Comparison of ENCODE assay signal across 21 cellular contexts in the genomic region with DNA sequence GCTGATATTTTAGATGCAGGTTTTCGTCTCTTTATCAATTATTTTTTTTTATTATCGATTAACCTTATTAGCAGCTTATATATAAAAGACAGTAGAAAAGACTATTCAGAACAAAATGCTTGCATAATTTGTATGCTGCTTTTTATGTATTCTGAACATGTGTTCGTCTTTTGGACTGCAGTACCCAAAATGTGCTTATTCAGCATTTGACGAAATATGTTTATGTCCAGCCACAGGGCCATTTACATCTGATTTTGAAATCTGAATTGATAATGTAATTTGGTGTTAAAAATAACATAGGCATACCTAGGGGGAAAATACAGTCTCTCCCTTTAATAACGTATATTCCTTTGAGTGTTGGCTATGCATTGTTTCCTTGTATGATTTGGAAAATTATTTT.
"Had no signal": no experiment of that assay in that cellular context is flagged by ENCODE, and none has a peak within 500 bp of the region (broad histone marks: within the 10 kb centered on the region; RNA-seq: fewer than 3 reads in every experiment).

No MANE protein-coding gene starts in this region.

- H3K27me3 ChIP-seq: colonic mucosa, esophagus muscularis mucosa, foreskin keratinocyte, gastroesophageal sphincter, heart left ventricle, hepatocyte, left lung had no signal

- H3K4me3 ChIP-seq: colonic mucosa, esophagus muscularis mucosa, gastroesophageal sphincter, heart left ventricle, hepatocyte, left lung, lower lobe of right lung had no signal

- H3K36me3 ChIP-seq: colonic mucosa, esophagus muscularis mucosa, gastroesophageal sphincter, heart left ventricle, left lung, lower lobe of right lung had no signal

- H3K79me2 ChIP-seq: hepatocyte had no signal

- H3K4me2 ChIP-seq: hepatocyte had no signal

- H3K4me1 ChIP-seq: colonic mucosa, esophagus muscularis mucosa, gastroesophageal sphincter, left lung, lower lobe of right lung had no signal

- H2AFZ ChIP-seq: hepatocyte had no signal

- ATAC-seq: foreskin keratinocyte; gastroesophageal sphincter; heart left ventricle; left cardiac atrium; left lung; left ventricle myocardium superior; lower lobe of right lung; naive thymus-derived CD4-positive, alpha-beta T cell had no signal

- FAIRE-seq: endothelial cell of umbilical vein, frontal cortex, keratinocyte had no signal

- H3K27ac ChIP-seq: colonic mucosa, esophagus muscularis mucosa, foreskin keratinocyte, gastroesophageal sphincter, heart left ventricle, hepatocyte, left lung, lower lobe of right lung had no signal

- H3K9me3 ChIP-seq: colonic mucosa, left lung had no signal

- DNase-seq: colonic mucosa; cortex of kidney; effector CD4-positive, alpha-beta T cell; effector memory CD4-positive, alpha-beta T cell; foreskin keratinocyte; heart left ventricle; hypothalamus; immature natural killer cell; left cardiac atrium; left lung; left ventricle myocardium superior; lower lobe of right lung; mesenchymal stem cell; midbrain; naive thymus-derived CD4-positive, alpha-beta T cell had no signal
